In genomic region chr17:37774508-37774907, GRCh38 we compare ENCODE assay signal across 9 cellular contexts. TPM values are rescaled to one million over a fixed set of nuclear protein-coding genes. Genes with fewer than 3 reads are reported as not detected.
DNase-seq lines count a peak whose midpoint lies in the region; ATAC-seq and TF ChIP-seq lines count a peak whose summit lies in the region.
"Had no signal": no experiment of that assay in that cellular context is flagged by ENCODE, and none has a peak within 500 bp of the region (broad histone marks: within the 10 kb centered on the region; RNA-seq: fewer than 3 reads in every experiment).

No MANE protein-coding gene starts in this region.

- peak overlapping the region; percentile 17 for H3K4me3 Mint-ChIP-seq in activated T-helper 1 cell treated with anti-CD3 and anti-CD28 coated beads, Interleukin-12 subunit alpha, Interleukin-12 subunit beta, Interleukin-2, Interleukin-4 antibody, amounts not matched to agents 30 ng/mL and 10 ng/mL and 1 ng/mL, durations not matched to agents 14 hours and 24 hours and 36 hours
- no peak overlapping the region for H3K4me3 Mint-ChIP-seq in glutamatergic neuron (ENCODE audit: unreplicated experiment)

- peak overlapping the region; percentile 77 for H3K27ac Mint-ChIP-seq in activated T-helper 1 cell treated with anti-CD3 and anti-CD28 coated beads, Interleukin-12 subunit alpha, Interleukin-12 subunit beta, Interleukin-2, Interleukin-4 antibody, amounts not matched to agents 30 ng/mL and 10 ng/mL and 1 ng/mL, durations not matched to agents 14 hours and 24 hours and 36 hours
- no peak overlapping the region for H3K27ac Mint-ChIP-seq in glutamatergic neuron (ENCODE audit: unreplicated experiment)

- no peak for TF ChIP-seq CTCF in GM10248 (IDR thresholded peaks at IDR 0.05; ENCODE audit: control extremely low read depth, extremely low read depth, low read depth, missing control alignments)
- TF ChIP-seq CTCF in glutamatergic neuron (IDR thresholded peaks at IDR 0.05; ENCODE audit: partially characterized antibody, unreplicated experiment), result no peak

- H3K36me3 Mint-ChIP-seq in activated T-helper 1 cell treated with anti-CD3 and anti-CD28 coated beads, Interleukin-12 subunit alpha, Interleukin-12 subunit beta, Interleukin-2, Interleukin-4 antibody, amounts not matched to agents 30 ng/mL and 10 ng/mL and 1 ng/mL, durations not matched to agents 14 hours and 24 hours and 36 hours (ENCODE audit: low read depth), result no peaks in the 10 kb centered on the region
- no peaks in the 10 kb centered on the region for H3K36me3 Mint-ChIP-seq in glutamatergic neuron (ENCODE audit: unreplicated experiment)

- no peaks in the 10 kb centered on the region for H3K9me3 Mint-ChIP-seq in activated T-helper 1 cell treated with anti-CD3 and anti-CD28 coated beads, Interleukin-12 subunit alpha, Interleukin-12 subunit beta, Interleukin-2, Interleukin-4 antibody, amounts not matched to agents 30 ng/mL and 10 ng/mL and 1 ng/mL, durations not matched to agents 14 hours and 24 hours and 36 hours
- H3K9me3 Mint-ChIP-seq in glutamatergic neuron (ENCODE audit: unreplicated experiment), result no peaks in the 10 kb centered on the region

- H3K27me3 Mint-ChIP-seq in activated T-helper 1 cell treated with anti-CD3 and anti-CD28 coated beads, Interleukin-12 subunit alpha, Interleukin-12 subunit beta, Interleukin-2, Interleukin-4 antibody, amounts not matched to agents 30 ng/mL and 10 ng/mL and 1 ng/mL, durations not matched to agents 14 hours and 24 hours and 36 hours (ENCODE audit: insufficient read depth), result peaks cover 9% of the 10 kb centered on the region
- no peaks in the 10 kb centered on the region for H3K27me3 Mint-ChIP-seq in glutamatergic neuron (ENCODE audit: unreplicated experiment)

- ATAC-seq in GM19351 (IDR thresholded peaks at IDR 0.05; ENCODE audit: unreplicated experiment) (peak; percentile 91), HG03108 (IDR thresholded peaks at IDR 0.05; ENCODE audit: unreplicated experiment) (peak; percentile 66)

- peaks cover 55% of the 10 kb centered on the region for H3K4me1 Mint-ChIP-seq in activated T-helper 1 cell treated with anti-CD3 and anti-CD28 coated beads, Interleukin-12 subunit alpha, Interleukin-12 subunit beta, Interleukin-2, Interleukin-4 antibody, amounts not matched to agents 30 ng/mL and 10 ng/mL and 1 ng/mL, durations not matched to agents 14 hours and 24 hours and 36 hours (ENCODE audit: low read depth)
- H3K4me1 Mint-ChIP-seq in glutamatergic neuron (ENCODE audit: low read depth, unreplicated experiment), result no peaks in the 10 kb centered on the region

- CTCF ChIA-PET in GM10248 (lab: Yijun Ruan, JAX), result interaction anchor here (6.8 kb wide), 1 partner anchor 17 kb away, joined by 44 read pairs; no protein-coding TSS in a partner anchor

- intact Hi-C loops in activated T-helper 1 cell treated with anti-CD3 and anti-CD28 coated beads, Interleukin-12 subunit alpha, Interleukin-12 subunit beta, Interleukin-2, Interleukin-4 antibody, amounts not matched to agents 30 ng/mL and 10 ng/mL and 1 ng/mL, durations not matched to agents 14 hours and 24 hours and 36 hours (cut with micrococcal nuclease), result loop anchor here (2.0 to 5.0 kb wide), 7 partner anchors 14 to 167 kb away; partner anchors contain the start of genes DDX52, HNF1B and SYNRG

- peak; percentile 71 for DNase-seq in GM10248 (ENCODE audit: extremely low spot score)
- peak; percentile 42 for DNase-seq in activated T-helper 1 cell treated with anti-CD3 and anti-CD28 coated beads, Interleukin-12 subunit alpha, Interleukin-12 subunit beta, Interleukin-2, Interleukin-4 antibody, amounts not matched to agents 30 ng/mL and 10 ng/mL and 1 ng/mL, durations not matched to agents 14 hours and 24 hours and 36 hours (ENCODE audit: low spot score)
- DNase-seq in iPS-NIHi7 (ENCODE audit: extremely low spot score), result no peak
- DNase-seq in glutamatergic neuron, result no peak
- no peak for DNase-seq in T1000 (lab: John Stamatoyannopoulos, UW)
- no peak for DNase-seq in NCI-H226

- POLR2A ChIA-PET in GM10248 (lab: Yijun Ruan, JAX), result interaction anchor here (0.6 kb wide), 1 partner anchor 164 kb away, joined by 3 read pairs; no protein-coding TSS in a partner anchor

RNA-seq across cellular contexts. Expression of gene HNF1B, which starts 29.6 kb away (rescaled TPM):
- total RNA-seq in activated T-helper 1 cell treated with anti-CD3 and anti-CD28 coated beads, Interleukin-12 subunit alpha, Interleukin-12 subunit beta, Interleukin-2, Interleukin-4 antibody, amounts not matched to agents 30 ng/mL and 10 ng/mL and 1 ng/mL, durations not matched to agents 14 hours and 24 hours and 36 hours, result 3.2 and 3.6 TPM in 2 replicates
- total RNA-seq in glutamatergic neuron (ENCODE audit: unreplicated experiment), result not detected
- total RNA-seq: endothelial cell of umbilical vein had no signal

Comparison
In these comparisons a context has a peak if more than half of its experiments do, and no peak if none do; other contexts are left out.
1. DNase-seq: peak in GM10248 (single experiment) and activated T-helper 1 cell treated with anti-CD3 and anti-CD28 coated beads, Interleukin-12 subunit alpha, Interleukin-12 subunit beta, Interleukin-2, Interleukin-4 antibody, amounts not matched to agents 30 ng/mL and 10 ng/mL and 1 ng/mL, durations not matched to agents 14 hours and 24 hours and 36 hours (single experiment); none in iPS-NIHi7 (single experiment), glutamatergic neuron (single experiment), T1000 (single experiment) and NCI-H226 (single experiment).